18 cellular contexts compared by ENCODE assay signal in genomic region chr3:110624571-110624970, GRCh38.
"Had no signal": no experiment of that assay in that cellular context is flagged by ENCODE, and none has a peak within 500 bp of the region (broad histone marks: within the 10 kb centered on the region; RNA-seq: fewer than 3 reads in every experiment).

No MANE protein-coding gene starts in this region.

- H3K27me3 Mint-ChIP-seq: activated naive CD8-positive, alpha-beta T cell treated with anti-CD3 and anti-CD28 coated beads for 36 hours; natural killer cell treated with Interleukin-12 subunit alpha and Interleukin-12 subunit beta and Interleukin-15 and Interleukin-18, amount 100 ng/mL, for 72 hours had no signal

- H3K36me3 Mint-ChIP-seq: immature natural killer cell; natural killer cell treated with Interleukin-12 subunit alpha and Interleukin-12 subunit beta and Interleukin-15 and Interleukin-18, amount 100 ng/mL, for 72 hours had no signal

- H3K36me3 ChIP-seq: breast epithelium, sigmoid colon had no signal

- H3K27ac Mint-ChIP-seq: activated naive CD8-positive, alpha-beta T cell treated with anti-CD3 and anti-CD28 coated beads for 36 hours; natural killer cell treated with Interleukin-12 subunit alpha and Interleukin-12 subunit beta and Interleukin-15 and Interleukin-18, amount 100 ng/mL, for 72 hours had no signal

- H3K9me3 ChIP-seq: breast epithelium, psoas muscle, sigmoid colon had no signal

- DNase-seq: activated CD4-positive, alpha-beta T cell treated with anti-CD3 and anti-CD28 coated beads, Interleukin-2, amount 50 U/mL, for 4 hours; activated CD4-positive, CD25-positive, alpha-beta regulatory T cell; activated effector memory CD4-positive, alpha-beta T cell treated with Interleukin-2 at 50 U/mL for 16 hours; activated naive CD8-positive, alpha-beta T cell treated with anti-CD3 and anti-CD28 coated beads for 36 hours; activated T-cell treated with anti-CD3 and anti-CD28 coated beads, Interleukin-2, amount 50 U/mL, for 1 hour; anterior cingulate cortex; immature natural killer cell; left colon; occipital lobe; psoas muscle; sigmoid colon; stimulated activated CD4-positive, alpha-beta T cell treated with anti-CD3 and anti-CD28 coated beads, Interleukin-2, amount 100 ng/mL, for 48 hours; stimulated activated naive CD8-positive, alpha-beta T cell treated with anti-CD3 and anti-CD28 coated beads, Interleukin-15, Interleukin-2, amounts not matched to agents 100 U/mL and 50 U/mL, for 24 hours; T-helper 2 cell had no signal

- H3K4me3 Mint-ChIP-seq: activated naive CD8-positive, alpha-beta T cell treated with anti-CD3 and anti-CD28 coated beads for 36 hours; immature natural killer cell; natural killer cell treated with Interleukin-12 subunit alpha and Interleukin-12 subunit beta and Interleukin-15 and Interleukin-18, amount 100 ng/mL, for 72 hours had no signal

- H3K27me3 ChIP-seq: breast epithelium, sigmoid colon had no signal

- H3K4me1 ChIP-seq: breast epithelium, psoas muscle, sigmoid colon had no signal

- H3K27ac ChIP-seq: breast epithelium, psoas muscle, sigmoid colon had no signal

- FAIRE-seq: colon, TTC549 had no signal

- H3K9me3 Mint-ChIP-seq: immature natural killer cell; natural killer cell treated with Interleukin-12 subunit alpha and Interleukin-12 subunit beta and Interleukin-15 and Interleukin-18, amount 100 ng/mL, for 72 hours had no signal

- H3K4me3 ChIP-seq: breast epithelium, psoas muscle, sigmoid colon had no signal

- ATAC-seq: left colon; natural killer cell treated with Interleukin-12 subunit alpha and Interleukin-12 subunit beta and Interleukin-15 and Interleukin-18, amount 100 ng/mL, for 72 hours; psoas muscle; stimulated activated naive CD8-positive, alpha-beta T cell treated with anti-CD3 and anti-CD28 coated beads, Interleukin-15, Interleukin-2, amounts not matched to agents 100 U/mL and 50 U/mL, for 24 hours had no signal
